In genomic region chr19:450912-451481, GRCh38 we compare ENCODE assay signal across 6 cellular contexts. TPM values are rescaled to one million over a fixed set of nuclear protein-coding genes. Genes with fewer than 3 reads are reported as not detected.
"Had no signal": no experiment of that assay in that cellular context is flagged by ENCODE, and none has a peak within 500 bp of the region (broad histone marks: within the 10 kb centered on the region; RNA-seq: fewer than 3 reads in every experiment).

No MANE protein-coding gene starts in this region.

RNA-seq across cellular contexts. Expression of gene SHC2, which starts 9.8 kb away (rescaled TPM):
- total RNA-seq: activated CD4-positive, alpha-beta memory T cell treated with anti-CD3 and anti-CD28 coated beads, Interleukin-2, amount 10 ng/mL, durations not matched to agents 7 days and 5 days; activated CD4-positive, alpha-beta T cell treated with anti-CD3 and anti-CD28 coated beads, Interleukin-2, amount 10 ng/mL, durations not matched to agents 7 days and 5 days; activated naive CD4-positive, alpha-beta T cell treated with anti-CD3 and anti-CD28 coated beads, Interleukin-2, amount 50 U/mL, for 72 hours; T-helper 2 cell treated with Interferon-gamma antibody and Interleukin-4, amounts not matched to agents 100 ng/mL and 5 ng/mL, for 36 hours had no signal

RNA-seq across cellular contexts. Expression of gene C2CD4C, which starts 42.0 kb away (rescaled TPM):
- total RNA-seq: activated CD4-positive, alpha-beta T cell treated with anti-CD3 and anti-CD28 coated beads, Interleukin-2, amount 10 ng/mL, durations not matched to agents 7 days and 5 days; activated naive CD8-positive, alpha-beta T cell treated with anti-CD3 and anti-CD28 coated beads, Interleukin-2, amount 10 ng/mL, durations not matched to agents 7 days and 5 days had no signal

RNA-seq across cellular contexts. Expression of gene MADCAM1, which starts 45.3 kb away (rescaled TPM):
- total RNA-seq: ascending aorta had no signal
